Comparison of ENCODE assay signal across 8 cellular contexts in the genomic region with DNA sequence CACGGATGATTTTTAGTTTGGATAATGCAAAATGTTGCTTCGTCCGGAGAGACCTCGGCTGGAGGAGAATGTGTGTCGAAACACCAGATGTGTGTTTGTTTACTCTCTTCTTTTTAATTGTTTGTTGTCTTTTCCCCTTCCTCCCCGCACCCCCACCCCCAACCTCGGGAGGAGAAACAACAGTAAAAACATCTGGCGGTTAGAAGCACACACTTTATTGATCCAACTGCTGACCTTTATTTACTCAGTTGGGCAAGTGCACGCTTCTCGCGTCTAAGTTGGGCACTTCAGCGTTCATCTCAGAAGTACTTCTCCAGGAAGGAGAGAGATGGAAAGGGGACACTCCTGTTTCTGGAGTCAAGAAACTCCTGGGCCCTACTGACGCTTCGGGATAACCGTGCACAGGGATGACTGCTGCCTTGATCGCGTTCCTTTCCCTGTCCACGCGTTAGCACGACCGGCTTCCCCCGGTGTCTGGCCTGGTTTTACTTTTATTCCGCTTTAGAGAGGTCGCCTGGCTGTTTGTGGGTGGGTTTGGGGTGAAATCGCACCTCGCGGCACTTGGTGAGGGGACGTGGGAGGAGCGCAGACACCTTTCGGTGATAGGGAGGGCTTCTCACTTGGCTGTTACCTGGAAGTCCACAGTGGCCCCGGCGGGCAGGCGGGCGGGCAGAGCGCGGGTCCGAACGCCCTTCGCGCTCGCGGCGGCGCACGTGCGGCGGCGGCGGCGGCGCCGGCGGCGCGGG.
DNase-seq lines count a peak whose midpoint lies in the region; ATAC-seq and TF ChIP-seq lines count a peak whose summit lies in the region.

No MANE protein-coding gene starts in this region.

- POLR2A ChIA-PET in PC-9 (lab: Charles Lee; ENCODE audit: unreplicated experiment), result no interaction called here

- WGBS in heart left ventricle, 4 donors, result 2% methylated on average over 36 to 55 of the region's 55 CpGs
- 2% methylated on average over 16 to 20 of the region's 55 CpGs for WGBS in esophagus squamous epithelium, 2 donors

- H3F3A ChIP-seq in PC-9 (ENCODE audit: insufficient read depth, low read depth), result no peaks in the 10 kb centered on the region

- TF ChIP-seq POLR2A in heart left ventricle (IDR thresholded peaks at IDR 0.05) (no peak), esophagus squamous epithelium (IDR thresholded peaks at IDR 0.05) (no peak)

- ATAC-seq in heart left ventricle, result no peak
- ATAC-seq in GM19324 (IDR thresholded peaks at IDR 0.05; ENCODE audit: low FRiP score, unreplicated experiment), result no peak
- ATAC-seq in GM19328 (IDR thresholded peaks at IDR 0.05; ENCODE audit: unreplicated experiment), result no peak

- peak overlapping the region; percentile 22 to 73 (median 61) for H3K4me3 ChIP-seq in heart left ventricle
- H3K4me3 ChIP-seq in PC-9, result peak overlapping the region; percentile 88
- H3K4me3 ChIP-seq in esophagus squamous epithelium, result peak overlapping the region; percentile 81 to 90 (median 84)
- H3K4me3 ChIP-seq in neuron (ENCODE audit: low read length), result peak overlapping the region; percentile 97

- no peaks in the 10 kb centered on the region for H3K9me2 ChIP-seq in PC-9 (ENCODE audit: insufficient read depth)

- DNase-seq in heart left ventricle (peak in 3 of 5 donors; percentile 17 to 25 (median 24)), cardiac septum (ENCODE audit: low spot score) (no peak), PC-9 (peak; percentile 29 to 57), esophagus squamous epithelium (lab: John Stamatoyannopoulos, UW) (no peak), occipital lobe (lab: John Stamatoyannopoulos, UW) (no peak)

- H3K9me3 ChIP-seq in heart left ventricle, result no peaks in the 10 kb centered on the region
- H3K9me3 ChIP-seq in PC-9 (ENCODE audit: insufficient read depth, low read depth), result no peaks in the 10 kb centered on the region
- no peaks in the 10 kb centered on the region for H3K9me3 ChIP-seq in esophagus squamous epithelium
- no peaks in the 10 kb centered on the region for H3K9me3 ChIP-seq in neuron (ENCODE audit: low read length)

- intact Hi-C loops in heart left ventricle (cut with DNase I), result loop anchor here in 7 of 10 donors (10.0 kb wide), 7 partner anchors 318 to 1128 kb away; a partner anchor contains a TSS
- intact Hi-C loops in cardiac septum (cut with DNase I), result loop anchor here (10.0 kb wide), 3 partner anchors 328 to 1388 kb away; a partner anchor contains a TSS
- intact Hi-C loops in PC-9 (cut with micrococcal nuclease; ENCODE audit: unreplicated experiment), result loop anchor here (5.0 to 10.0 kb wide), 5 partner anchors 340 to 998 kb away; no protein-coding TSS in a partner anchor
- intact Hi-C loops in esophagus squamous epithelium (cut with DNase I), result loop anchor here (5.0 kb wide), 1 partner anchor 325 kb away; a partner anchor contains a TSS

- no peaks in the 10 kb centered on the region for H4K20me1 ChIP-seq in PC-9 (ENCODE audit: insufficient read depth)

- H3K36me3 ChIP-seq in heart left ventricle (no peaks in the 10 kb centered on the region), PC-9 (ENCODE audit: low read depth) (no peaks in the 10 kb centered on the region), esophagus squamous epithelium (no peaks in the 10 kb centered on the region), neuron (ENCODE audit: insufficient read depth, low read length) (no peaks in the 10 kb centered on the region)

- no peaks in the 10 kb centered on the region for H3K79me2 ChIP-seq in PC-9 (ENCODE audit: low read depth)

- no TSS peak for BruUV-seq in PC-9 (replicated peaks; lab: Mats Ljungman, UMichigan)

- H3K27me3 ChIP-seq in heart left ventricle, result peaks cover 5 to 95% (median 56%) of the 10 kb centered on the region in 9 donors
- H3K27me3 ChIP-seq in PC-9 (ENCODE audit: insufficient read depth, low read depth), result peaks cover 5% of the 10 kb centered on the region
- H3K27me3 ChIP-seq in esophagus squamous epithelium, result peaks cover 0 to 55% (median 0%) of the 10 kb centered on the region in 4 donors
- H3K27me3 ChIP-seq in neuron (ENCODE audit: insufficient read depth, low read length), result no peaks in the 10 kb centered on the region

- H3K4me1 ChIP-seq in heart left ventricle (peaks cover 0 to 53% (median 11%) of the 10 kb centered on the region in 12 donors), PC-9 (replicated peaks; ENCODE audit: insufficient read depth) (peaks cover 10% of the 10 kb centered on the region; the same call in 1 of the 2 replicates), esophagus squamous epithelium (peaks cover 5 to 67% (median 8%) of the 10 kb centered on the region in 3 donors), neuron (ENCODE audit: insufficient read depth, low read length) (peaks cover 15% of the 10 kb centered on the region)

- H3K27ac ChIP-seq in heart left ventricle, result peak overlapping the region; percentile 14 to 92 (median 79)
- no peak overlapping the region for H3K27ac ChIP-seq in PC-9
- peak overlapping the region; percentile 94 to 97 (median 96) for H3K27ac ChIP-seq in esophagus squamous epithelium

- CTCF ChIA-PET in PC-9 (lab: Charles Lee), result interaction anchor here (0.6 kb wide), 3 partner anchors 300 to 1059 kb away, joined by 3 to 5 read pairs (median 3); no protein-coding TSS in a partner anchor

- peak overlapping the region; percentile 99 for H2AFZ ChIP-seq in PC-9
- peak overlapping the region; percentile 62 for H2AFZ ChIP-seq in neuron (ENCODE audit: low read depth, low read length)

- no peak for TF ChIP-seq CTCF in heart left ventricle (IDR thresholded peaks at IDR 0.05)
- TF ChIP-seq CTCF in PC-9 (conservative IDR thresholded peaks at IDR 0.05), result no peak
- TF ChIP-seq CTCF in esophagus squamous epithelium (IDR thresholded peaks at IDR 0.05), result no peak

- peak overlapping the region; percentile 91 for H3K4me2 ChIP-seq in PC-9

Comparison
In these comparisons a context has a peak if more than half of its experiments do, and no peak if none do; other contexts are left out.
1. DNase-seq: peak in heart left ventricle (3 of 5) and PC-9 (2 of 2); none in cardiac septum (single experiment), esophagus squamous epithelium (single experiment) and occipital lobe (single experiment).
2. Peak in every context shown above with its lines, with median percentiles within 50 percentile points of each other: H3K4me3 ChIP-seq.